In the genomic region with DNA sequence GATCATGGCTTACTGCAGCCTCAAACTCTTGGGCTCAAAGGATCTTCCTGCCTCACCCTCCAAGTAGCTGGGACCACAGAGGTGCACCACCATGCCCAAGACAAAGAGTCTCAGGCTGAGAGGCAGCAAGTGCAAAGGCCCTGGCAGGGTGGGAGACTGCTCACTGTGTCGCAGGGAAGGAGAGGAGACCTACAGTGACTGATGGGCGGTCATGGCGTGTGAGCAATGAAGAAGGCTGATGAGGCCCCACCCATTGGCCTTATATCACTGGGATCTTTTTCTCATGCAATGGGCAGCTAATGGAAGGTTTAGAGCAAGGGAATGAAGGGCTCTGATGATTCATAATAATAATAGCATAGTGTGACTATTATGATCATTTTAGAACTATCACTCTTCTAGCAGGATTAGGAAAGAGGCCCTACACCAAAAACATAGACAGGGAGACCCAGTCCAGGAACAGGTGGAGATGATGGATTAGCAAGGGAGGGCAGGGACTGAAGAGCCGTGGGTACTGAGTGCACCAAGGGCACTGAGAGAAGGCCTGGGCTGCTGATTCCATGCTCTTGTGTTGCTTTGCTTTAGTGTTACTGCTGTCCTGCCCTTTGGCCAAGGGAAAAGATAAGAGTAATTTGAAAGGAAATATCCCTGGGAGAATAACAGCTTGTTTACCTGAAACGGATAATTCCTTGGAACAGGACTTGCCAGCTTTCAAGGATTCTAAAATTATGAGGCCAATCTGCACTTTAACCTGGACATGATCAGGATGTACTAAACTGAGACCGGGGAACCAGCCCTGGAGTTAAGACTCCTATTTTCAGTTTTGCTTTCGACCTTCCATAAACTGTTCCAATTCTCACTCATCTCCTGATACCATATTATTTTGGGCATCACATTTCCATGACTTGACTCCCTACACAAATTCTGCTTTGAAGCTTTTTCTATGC, we compare ENCODE assay signal across 26 cellular contexts. TPM values are rescaled to one million over a fixed set of nuclear protein-coding genes. Genes with fewer than 3 reads are reported as not detected.
DNase-seq lines count a peak whose midpoint lies in the region; ATAC-seq and TF ChIP-seq lines count a peak whose summit lies in the region.
"Had no signal": no experiment of that assay in that cellular context is flagged by ENCODE, and none has a peak within 500 bp of the region (broad histone marks: within the 10 kb centered on the region; RNA-seq: fewer than 3 reads in every experiment).

No MANE protein-coding gene starts in this region.

- peak overlapping the region; percentile 54 to 59 for H3K4me3 Mint-ChIP-seq in activated T-cell treated with anti-CD3 and anti-CD28 coated beads, Interleukin-2, amount 50 U/mL, for 72 hours
- H3K4me3 Mint-ChIP-seq in stimulated activated naive B cell treated with anti-CD40 and anti-IgM and Interleukin-4, amounts not matched to agents 10 μg/mL and 1 μg/mL and 100 μg/mL, for 72 hours: peak overlapping the region in 1 of 2 donors; percentile 4
- H3K4me3 Mint-ChIP-seq: CD14-positive monocyte had no signal

- CTCF ChIA-PET in Panc1 (lab: Charles Lee): no interaction called here

- peaks cover 44% of the 10 kb centered on the region for H3K27me3 Mint-ChIP-seq in activated T-cell treated with anti-CD3 and anti-CD28 coated beads, Interleukin-2, amount 50 U/mL, for 72 hours (ENCODE audit: low read depth)
- peaks cover 0 to 22% of the 10 kb centered on the region in 2 donors for H3K27me3 Mint-ChIP-seq in stimulated activated naive B cell treated with anti-CD40 and anti-IgM and Interleukin-4, amounts not matched to agents 10 μg/mL and 1 μg/mL and 100 μg/mL, for 72 hours

- peaks cover 64% of the 10 kb centered on the region for H3K4me1 Mint-ChIP-seq in activated T-cell treated with anti-CD3 and anti-CD28 coated beads, Interleukin-2, amount 50 U/mL, for 72 hours (ENCODE audit: low read depth)
- peaks cover 35 to 49% of the 10 kb centered on the region in 2 donors for H3K4me1 Mint-ChIP-seq in stimulated activated naive B cell treated with anti-CD40 and anti-IgM and Interleukin-4, amounts not matched to agents 10 μg/mL and 1 μg/mL and 100 μg/mL, for 72 hours

- no TSS peak for BruUV-seq in Panc1 (replicated peaks; lab: Mats Ljungman, UMichigan)

- peaks cover 0 to 3% of the 10 kb centered on the region in 2 donors for H3K36me3 Mint-ChIP-seq in activated T-cell treated with anti-CD3 and anti-CD28 coated beads, Interleukin-2, amount 50 U/mL, for 72 hours (ENCODE audit: insufficient read depth in 2 of 2)
- H3K36me3 Mint-ChIP-seq in stimulated activated naive B cell treated with anti-CD40 and anti-IgM and Interleukin-4, amounts not matched to agents 10 μg/mL and 1 μg/mL and 100 μg/mL, for 72 hours: peaks cover 0 to 2% of the 10 kb centered on the region in 2 donors
- H3K36me3 Mint-ChIP-seq: CD14-positive monocyte had no signal

- no peak for TF ChIP-seq CTCF in Panc1 (IDR thresholded peaks at IDR 0.05)

- in situ Hi-C loops in Panc1 (cut with HindIII; ENCODE audit: low pct_unique_long_range_greater_than_20kb, low sequenced_read_pairs): no loop called here

- no peaks in the 10 kb centered on the region for H3K27me3 ChIP-seq in Panc1 (ENCODE audit: control insufficient read depth, insufficient read depth, low read length)
- H3K27me3 ChIP-seq: gastroesophageal sphincter, testis had no signal

- peak overlapping the region; percentile 57; the same call in 1 of the 2 replicates for H3K27ac ChIP-seq in Panc1 (ENCODE audit: low read length)
- H3K27ac ChIP-seq: gastroesophageal sphincter, testis had no signal

- H3K9me3 ChIP-seq in Panc1 (ENCODE audit: control insufficient read depth, insufficient read depth, low read depth, low read length): no peaks in the 10 kb centered on the region
- H3K9me3 ChIP-seq: gastroesophageal sphincter, testis had no signal

- POLR2A ChIA-PET in Panc1 (lab: Charles Lee): no interaction called here

- no peak overlapping the region for H3K4me3 ChIP-seq in Panc1 (ENCODE audit: low read depth in 2 of 2, low read length in 2 of 2)
- H3K4me3 ChIP-seq: gastroesophageal sphincter, testis had no signal

- H3K9me3 Mint-ChIP-seq in activated T-cell treated with anti-CD3 and anti-CD28 coated beads, Interleukin-2, amount 50 U/mL, for 72 hours: peaks cover 0 to 2% of the 10 kb centered on the region in 2 donors
- no peaks in the 10 kb centered on the region for H3K9me3 Mint-ChIP-seq in stimulated activated naive B cell treated with anti-CD40 and anti-IgM and Interleukin-4, amounts not matched to agents 10 μg/mL and 1 μg/mL and 100 μg/mL, for 72 hours
- H3K9me3 Mint-ChIP-seq: HFFc6 had no signal

- peak; percentile 37 to 41 for ATAC-seq in activated T-cell treated with anti-CD3 and anti-CD28 coated beads, Interleukin-2, amount 50 U/mL, for 72 hours (replicated peaks in 1 of 2)
- no peak for ATAC-seq in Panc1
- ATAC-seq in left colon: peak; percentile 90
- ATAC-seq in stimulated activated naive B cell treated with anti-CD40 and anti-IgM and Interleukin-4, amounts not matched to agents 10 μg/mL and 1 μg/mL and 100 μg/mL, for 72 hours (replicated peaks): peak; percentile 53 to 55
- ATAC-seq: gastroesophageal sphincter had no signal

- H3K4me1 ChIP-seq in Panc1 (ENCODE audit: control insufficient read depth, insufficient read depth, low read length): 0 out of 2 replicates have a peak, but pooled peaks cover 3% of the 10 kb centered on the region
- H3K4me1 ChIP-seq: testis had no signal

- no peak for DNase-seq in activated T-cell treated with anti-CD3 and anti-CD28 coated beads, Interleukin-2, amount 50 U/mL, for 72 hours
- no peak for DNase-seq in activated T-cell treated with anti-CD3 and anti-CD28 coated beads, Interleukin-2, amount 50 U/mL, for 48 hours
- DNase-seq in Panc1 (ENCODE audit: low read depth, low spot score): no peak
- DNase-seq in left colon: no peak
- DNase-seq in stimulated activated naive B cell treated with anti-CD40 and anti-IgM and Interleukin-4, amounts not matched to agents 10 μg/mL and 1 μg/mL and 100 μg/mL, for 72 hours: no peak
- no peak for DNase-seq in NOMO-1 (lab: John Stamatoyannopoulos, UW; ENCODE audit: unreplicated experiment in 2 of 2)
- no peak for DNase-seq in NCI-H748 (lab: John Stamatoyannopoulos, UW; ENCODE audit: unreplicated experiment)
- no peak for DNase-seq in NCI-H526 treated with DMSO at 0.1 percent for 48 hours (lab: John Stamatoyannopoulos, UW)
- DNase-seq: activated CD4-positive, alpha-beta T cell treated with anti-CD3 and anti-CD28 coated beads, Interleukin-2, amount 50 U/mL, for 4 hours; amniotic stem cell; DND-41; effector CD4-positive, alpha-beta T cell; HFFc6; NCI-H1092; NCI-H2081; nucleus accumbens; retina; stimulated activated CD4-positive, alpha-beta T cell treated with anti-CD3 and anti-CD28 coated beads, Interleukin-12 subunit alpha, Interleukin-12 subunit beta, amount 100 ng/mL, for 4 hours; stimulated activated CD8-positive, alpha-beta memory T cell treated with anti-CD3 and anti-CD28 coated beads, Interleukin-4, amount 100 ng/mL, for 48 hours; T-helper 1 cell; testis had no signal

- intact Hi-C loops in Panc1 (cut with micrococcal nuclease; ENCODE audit: unreplicated experiment): no loop called here
- intact Hi-C loops in left colon (cut with DNase I, micrococcal nuclease): no loop called here

- H3K27ac Mint-ChIP-seq in activated T-cell treated with anti-CD3 and anti-CD28 coated beads, Interleukin-2, amount 50 U/mL, for 72 hours: peak overlapping the region; percentile 61
- H3K27ac Mint-ChIP-seq in stimulated activated naive B cell treated with anti-CD40 and anti-IgM and Interleukin-4, amounts not matched to agents 10 μg/mL and 1 μg/mL and 100 μg/mL, for 72 hours: peak overlapping the region; percentile 84
- H3K27ac Mint-ChIP-seq: CD14-positive monocyte had no signal

- H3K36me3 ChIP-seq in Panc1 (ENCODE audit: control insufficient read depth, insufficient read depth, low read length): no peaks in the 10 kb centered on the region
- H3K36me3 ChIP-seq: gastroesophageal sphincter had no signal

RNA-seq across cellular contexts. Expression of a gene that starts 20.6 kb away (rescaled TPM):
- under 1 TPM in 1 of 2 donors, not detected in 1; 0.09 TPM for total RNA-seq in activated T-cell treated with anti-CD3 and anti-CD28 coated beads, Interleukin-2, amount 50 U/mL, for 72 hours
- total RNA-seq in Panc1 (2021; ENCODE audit: unreplicated experiment) (not detected), left colon (under 1 TPM; 0.09 to 0.17 TPM)
- not detected for polyA plus RNA-seq in Panc1 (2012; ENCODE audit: insufficient read length)
- total RNA-seq: cardiac septum, gastroesophageal sphincter, HFFc6, NCI-H460 had no signal
- polyA plus RNA-seq: CD14-positive monocyte, esophagus had no signal

RNA-seq across cellular contexts. Expression of a gene that starts 48.9 kb away (rescaled TPM):
- 1,000 to 10,000 TPM; 4,011 to 4,477 TPM for total RNA-seq in activated T-cell treated with anti-CD3 and anti-CD28 coated beads, Interleukin-2, amount 50 U/mL, for 72 hours
- 2,928 TPM for total RNA-seq in Panc1 (2021; ENCODE audit: unreplicated experiment)
- polyA plus RNA-seq in Panc1 (2012; ENCODE audit: insufficient read length): 5,442 TPM
- total RNA-seq in left colon: 1,000 to 10,000 TPM; 4,840 to 5,007 TPM
